ENCODE assay signal across 29 cellular contexts in genomic region chr11:59193741-59194140, GRCh38. TPM values are rescaled to one million over a fixed set of nuclear protein-coding genes. Genes with fewer than 3 reads are reported as not detected.
DNase-seq lines count a peak whose midpoint lies in the region; ATAC-seq lines count a peak whose summit lies in the region.
"Had no signal": no experiment of that assay in that cellular context is flagged by ENCODE, and none has a peak within 500 bp of the region (broad histone marks: within the 10 kb centered on the region; RNA-seq: fewer than 3 reads in every experiment).

No MANE protein-coding gene starts in this region.

- no peaks in the 10 kb centered on the region; the same call in 1 of the 2 replicates for H3K27me3 ChIP-seq in GM23248 (replicated peaks; ENCODE audit: insufficient read depth)
- H3K27me3 ChIP-seq: BE2C, BLaER1 had no signal

- H3K9me2 ChIP-seq in GM23248 (ENCODE audit: insufficient read depth), result no peaks in the 10 kb centered on the region

- no peak overlapping the region for H3K4me2 ChIP-seq in GM23248 (ENCODE audit: unreplicated experiment)
- H3K4me2 ChIP-seq: A549, BLaER1 had no signal

- 72 to 81% methylated on average over 10 of the region's 10 CpGs for WGBS in GM23248 (ENCODE audit: low coverage in 1 of 2, low lambda C conversion rate in 2 of 2, missing lambda C conversion rate in 2 of 2), 2 experiments

- ATAC-seq in HG02763 (IDR thresholded peaks at IDR 0.05; ENCODE audit: unreplicated experiment) (no peak), HG03378 (IDR thresholded peaks at IDR 0.05; ENCODE audit: unreplicated experiment) (no peak)
- ATAC-seq: A549, GM12878 had no signal

- H2AFZ ChIP-seq in GM23248, result no peak overlapping the region

- no peaks in the 10 kb centered on the region for H3K4me1 ChIP-seq in GM23248 (ENCODE audit: insufficient read depth)
- H3K4me1 ChIP-seq: BE2C had no signal

- DNase-seq in activated CD8-positive, alpha-beta memory T cell treated with anti-CD3 and anti-CD28 coated beads for 24 hours, result peak; percentile 33
- DNase-seq in activated CD8-positive, alpha-beta memory T cell treated with anti-CD3 and anti-CD28 coated beads, Interleukin-2, amount 50 U/mL, for 48 hours, result no peak
- DNase-seq in occipital lobe (lab: John Stamatoyannopoulos, UW) (peak; percentile 54), posterior cingulate gyrus (peak in 7 of 10 donors; percentile 33 to 92 (median 62)), GM23248 (no peak)
- DNase-seq: ACHN; BE2C; C1 segment of cervical spinal cord; CD4-positive, alpha-beta memory T cell; CD4-positive, CD25-positive, alpha-beta regulatory T cell; CD8-positive, alpha-beta memory T cell; COR-L47; DMS 273 treated with DMSO at 0.1 percent for 48 hours; DMS153; DMS53; DMS79; DND-41; EL; GDM1 had no signal

- no peak overlapping the region for H3K27ac ChIP-seq in GM23248
- H3K27ac ChIP-seq: 22Rv1, A549, BLaER1 had no signal

- H3K9me3 ChIP-seq in GM23248 (ENCODE audit: low read depth), result no peaks in the 10 kb centered on the region
- H3K9me3 ChIP-seq: A549, BE2C had no signal

- in situ Hi-C loops in GM23248 (cut with MboI), result loop anchor here (25.0 kb wide), 1 partner anchor 494 kb away; no protein-coding TSS in a partner anchor

- intact Hi-C loops in posterior cingulate gyrus (cut with DNase I), result no loop called here

- H3K79me2 ChIP-seq in GM23248 (ENCODE audit: insufficient read depth), result no peaks in the 10 kb centered on the region

- no peaks in the 10 kb centered on the region for H3K36me3 ChIP-seq in GM23248 (ENCODE audit: low read depth)
- H3K36me3 ChIP-seq: BE2C had no signal

- H4K20me1 ChIP-seq in GM23248 (ENCODE audit: insufficient read depth), result no peaks in the 10 kb centered on the region
- H4K20me1 ChIP-seq: BLaER1 had no signal

- no peaks in the 10 kb centered on the region for H3F3A ChIP-seq in GM23248 (ENCODE audit: insufficient read depth)

- no peak overlapping the region for H3K9ac ChIP-seq in GM23248
- H3K9ac ChIP-seq: BLaER1 had no signal

- H3K4me3 ChIP-seq in GM23248, result no peak overlapping the region
- H3K4me3 ChIP-seq: A549, BLaER1, GM12878 had no signal

RNA-seq across cellular contexts. Expression of gene MPEG1, which starts 19.0 kb away (rescaled TPM):
- total RNA-seq in occipital lobe, result 2.8 TPM
- total RNA-seq in GM23248 (2014; rRNA removed; shearing (Covaris generic)), result not detected in 2 replicates
- not detected in 2 replicates for polyA plus RNA-seq in GM23248 (2016; fragmentation: Nextera tagmentation; extraction: Ambion mirVana)
- total RNA-seq: A172, Daoy, G401 had no signal
- polyA plus RNA-seq: A549; AG04450; CD8-positive, alpha-beta memory T cell had no signal

RNA-seq across cellular contexts. Expression of gene DTX4, which starts 21.8 kb away (rescaled TPM):
- 43.7 TPM for total RNA-seq in occipital lobe
- 0.22 and 0.38 TPM in 2 replicates for total RNA-seq in GM23248 (2014; rRNA removed; shearing (Covaris generic))
- 0.10 and 0.16 TPM in 2 replicates for polyA plus RNA-seq in GM23248 (2016; fragmentation: Nextera tagmentation; extraction: Ambion mirVana)
- total RNA-seq: Daoy had no signal

RNA-seq across cellular contexts. Expression of gene FAM111A, which starts 51.1 kb away (rescaled TPM):
- 10.5 TPM for total RNA-seq in occipital lobe
- 32.3 and 55.3 TPM in 2 replicates for total RNA-seq in GM23248 (2014; rRNA removed; shearing (Covaris generic))
- polyA plus RNA-seq in GM23248 (2016; fragmentation: Nextera tagmentation; extraction: Ambion mirVana), result 27.7 and 31.6 TPM in 2 replicates

Comparison
In these comparisons a context has a peak if more than half of its experiments do, and no peak if none do; other contexts are left out.
1. DNase-seq: peak in activated CD8-positive, alpha-beta memory T cell treated with anti-CD3 and anti-CD28 coated beads for 24 hours (single experiment), occipital lobe (single experiment) and posterior cingulate gyrus (7 of 10); none in activated CD8-positive, alpha-beta memory T cell treated with anti-CD3 and anti-CD28 coated beads, Interleukin-2, amount 50 U/mL, for 48 hours (single experiment) and GM23248 (single experiment).
2. RNA of gene DTX4, which starts 21.8 kb away (total RNA-seq): 43.7 TPM in occipital lobe (single experiment); 0.22 to 0.38 TPM in GM23248; every median in the first group is over 10 times any median in the second.